Comparison of ENCODE assay signal across 15 cellular contexts in genomic region chr7:26508917-26509316, GRCh38.
DNase-seq lines count a peak whose midpoint lies in the region; ATAC-seq and TF ChIP-seq lines count a peak whose summit lies in the region.
"Had no signal": no experiment of that assay in that cellular context is flagged by ENCODE, and none has a peak within 500 bp of the region (broad histone marks: within the 10 kb centered on the region; RNA-seq: fewer than 3 reads in every experiment).

No MANE protein-coding gene starts in this region.

- no peak overlapping the region for H3K4ac ChIP-seq in neuronal stem cell (ENCODE audit: low read length)

- TF ChIP-seq CTCF in VCaP (conservative IDR thresholded peaks at IDR 0.05) (no peak), SK-N-SH (IDR thresholded peaks at IDR 0.05) (no peak)

- no peak overlapping the region for H2BK120ac ChIP-seq in neuronal stem cell (ENCODE audit: low read depth, low read length)

- no peak for TF ChIP-seq EP300 in SK-N-SH (IDR thresholded peaks at IDR 0.05; ENCODE audit: borderline replicate concordance in 1 of 2, low read depth in 1 of 2, low read length in 1 of 2)

- H3K9ac ChIP-seq in neuronal stem cell (ENCODE audit: low read depth, low read length, poor library complexity), result no peak overlapping the region
- no peak overlapping the region for H3K9ac ChIP-seq in SK-N-SH

- H2BK12ac ChIP-seq in neuronal stem cell (ENCODE audit: low read length), result no peak overlapping the region

- H3F3A ChIP-seq in SK-N-SH (replicated peaks; ENCODE audit: insufficient read depth), result no peaks in the 10 kb centered on the region

- DNase-seq in HAP-1 (ENCODE audit: low spot score in 2 of 2), result peak; percentile 31
- peak; percentile 69 for DNase-seq in NCI-H345 (lab: John Stamatoyannopoulos, UW)
- DNase-seq in neuronal stem cell (ENCODE audit: low spot score), result no peak
- DNase-seq in activated effector memory CD4-positive, alpha-beta T cell treated with anti-CD3 and anti-CD28 coated beads, Interleukin-2, amount 50 U/mL, for 16 hours, result no peak
- DNase-seq in SK-N-SH, result no peak
- DNase-seq: activated CD4-positive, alpha-beta T cell treated with anti-CD3 and anti-CD28 coated beads, Interleukin-2, amount 50 U/mL, for 4 hours; activated T-cell treated with anti-CD3 and anti-CD28 coated beads, Interleukin-2, amount 50 U/mL, for 1 hour; DND-41; kidney glomerular epithelial cell; MG63; stimulated activated CD4-positive, alpha-beta T cell treated with anti-CD3 and anti-CD28 coated beads, Interleukin-4, amount 100 ng/mL, for 24 hours had no signal

- no peak for TF ChIP-seq RAD21 in SK-N-SH (IDR thresholded peaks at IDR 0.05; ENCODE audit: low read length)

- no peaks in the 10 kb centered on the region for H3K36me3 ChIP-seq in HAP-1 (replicated peaks)
- no peaks in the 10 kb centered on the region for H3K36me3 ChIP-seq in neuronal stem cell (replicated peaks in 1 of 2; ENCODE audit: control insufficient read depth in 2 of 2, insufficient read depth in 2 of 2, low read length in 2 of 2)
- no peaks in the 10 kb centered on the region for H3K36me3 ChIP-seq in SK-N-SH (replicated peaks in 1 of 2; ENCODE audit: control insufficient read depth in 1 of 2, insufficient read depth in 2 of 2, low read length in 1 of 2)
- H3K36me3 ChIP-seq: MG63 had no signal

- H3K4me3 ChIP-seq in HAP-1, result no peak overlapping the region
- no peak overlapping the region for H3K4me3 ChIP-seq in neuronal stem cell (ENCODE audit: low read length in 2 of 2)
- no peak overlapping the region for H3K4me3 ChIP-seq in SK-N-SH (ENCODE audit: low read depth in 2 of 2, low read length in 1 of 2)
- H3K4me3 ChIP-seq: MG63 had no signal

- H3K27ac ChIP-seq in VCaP (peak overlapping the region; percentile 76; the same call in 1 of the 2 replicates), neuronal stem cell (replicated peaks; ENCODE audit: low read length) (no peak overlapping the region), SK-N-SH (ENCODE audit: low read depth in 2 of 2, low read length in 1 of 2) (no peak overlapping the region)

- POLR2A ChIA-PET in SK-N-SH (lab: Yijun Ruan, JAX), result no interaction called here

- no peaks in the 10 kb centered on the region for H3K9me2 ChIP-seq in SK-N-SH

- no CpG with 5 or more reads among the region's 5 CpGs for WGBS in neuronal stem cell (ENCODE audit: extremely low coverage in 2 of 2, insufficient read length in 2 of 2, insufficient replicate concordance in 1 of 2), 2 donors
- WGBS in SK-N-SH (ENCODE audit: low lambda C conversion rate), result 53% methylated on average over 5 of the region's 5 CpGs

- H3K4me1 ChIP-seq in HAP-1, result no peaks in the 10 kb centered on the region
- H3K4me1 ChIP-seq in neuronal stem cell (ENCODE audit: control insufficient read depth in 2 of 2, insufficient read depth in 1 of 2, low read depth in 1 of 2, low read length in 2 of 2), result peaks cover 3 to 12% of the 10 kb centered on the region in 2 donors
- no peaks in the 10 kb centered on the region; a peak in 1 of 4 replicates for H3K4me1 ChIP-seq in SK-N-SH (ENCODE audit: control insufficient read depth in 1 of 2, insufficient read depth in 2 of 2, low read depth in 1 of 2, low read length in 1 of 2)

- no peak overlapping the region for H3K14ac ChIP-seq in neuronal stem cell (ENCODE audit: low read length)

- H3K9me3 ChIP-seq in HAP-1 (no peaks in the 10 kb centered on the region), neuronal stem cell (replicated peaks in 1 of 2; ENCODE audit: control insufficient read depth in 2 of 2, insufficient read depth in 1 of 2, low read depth in 1 of 2, low read length in 2 of 2) (no peaks in the 10 kb centered on the region), SK-N-SH (no peaks in the 10 kb centered on the region)
- H3K9me3 ChIP-seq: MG63 had no signal

- in situ Hi-C loops in HAP-1 (cut with MboI; ENCODE audit: low sequenced_read_pairs), result loop anchor here (10.0 kb wide), 1 partner anchor 156 kb away; no protein-coding TSS in a partner anchor

- no peaks in the 10 kb centered on the region for H3K79me1 ChIP-seq in neuronal stem cell (ENCODE audit: low read depth, low read length)

- H2AK5ac ChIP-seq in neuronal stem cell (ENCODE audit: low read depth, low read length), result peak overlapping the region; percentile 5

- no peaks in the 10 kb centered on the region for H3K79me2 ChIP-seq in SK-N-SH (ENCODE audit: insufficient read depth)

- H3K27me3 ChIP-seq in HAP-1 (ENCODE audit: low read depth), result peaks cover 2% of the 10 kb centered on the region; the same call in 1 of the 2 replicates
- peaks cover 0 to 7% (median 0%) of the 10 kb centered on the region in 3 experiments for H3K27me3 ChIP-seq in neuronal stem cell (ENCODE audit: control insufficient read depth in 3 of 3, insufficient read depth in 3 of 3, low read depth in 1 of 3, low read length in 3 of 3)
- 0 out of 2 replicates have a peak, but pooled peaks cover 4% of the 10 kb centered on the region for H3K27me3 ChIP-seq in SK-N-SH (ENCODE audit: insufficient read depth)
- H3K27me3 ChIP-seq: MG63 had no signal

- no peak overlapping the region for H3K18ac ChIP-seq in neuronal stem cell (ENCODE audit: low read length)

- H4K20me1 ChIP-seq in SK-N-SH (ENCODE audit: insufficient read depth), result no peaks in the 10 kb centered on the region

- H2BK15ac ChIP-seq in neuronal stem cell (ENCODE audit: low read length), result no peak overlapping the region

- H2AFZ ChIP-seq in neuronal stem cell (ENCODE audit: low read length), result peak overlapping the region; percentile 26
- no peak overlapping the region for H2AFZ ChIP-seq in SK-N-SH (ENCODE audit: low read depth)

- no peak overlapping the region for H2BK5ac ChIP-seq in neuronal stem cell (ENCODE audit: low read length)

- H3K4me2 ChIP-seq in neuronal stem cell (ENCODE audit: insufficient read depth, low read length, poor library complexity, severe bottlenecking), result no peak overlapping the region
- no peak overlapping the region for H3K4me2 ChIP-seq in SK-N-SH

- CTCF ChIA-PET in SK-N-SH (lab: Yijun Ruan, JAX), result interaction anchor here (0.6 to 1.7 kb wide), 8 partner anchors 14 to 616 kb away, joined by 3 to 6 read pairs (median 4); no protein-coding TSS in a partner anchor

- no peak overlapping the region for H4K91ac ChIP-seq in neuronal stem cell (ENCODE audit: low read depth, low read length, poor library complexity)

- no peak overlapping the region for H4K8ac ChIP-seq in neuronal stem cell (ENCODE audit: low read depth, low read length)

- no peak for ATAC-seq in HG03342 (IDR thresholded peaks at IDR 0.05; ENCODE audit: unreplicated experiment)
- ATAC-seq: activated naive CD4-positive, alpha-beta T cell treated with anti-CD3 and anti-CD28 coated beads, Interleukin-2, amount 50 U/mL, for 72 hours; HepG2 had no signal

- H3K23ac ChIP-seq in neuronal stem cell (ENCODE audit: low read depth, low read length, poor library complexity), result no peak overlapping the region

TF ChIP-seq in SK-N-SH, 30 proteins besides CTCF, POLR2A, EP300 and RAD21 (continues in another document):
- no peak for TF ChIP-seq POLR2AphosphoS5 (IDR thresholded peaks at IDR 0.05; ENCODE audit: low read depth, low read length)
- no peak for TF ChIP-seq EZH2phosphoT487 (IDR thresholded peaks at IDR 0.05; ENCODE audit: borderline replicate concordance, low read depth)
- no peak for TF ChIP-seq USF2 (IDR thresholded peaks at IDR 0.05; ENCODE audit: borderline replicate concordance, low read depth, low read length)
- no peak for TF ChIP-seq IRF3 (IDR thresholded peaks at IDR 0.05; ENCODE audit: low read depth, low read length)
- no peak for TF ChIP-seq RXRA (IDR thresholded peaks at IDR 0.05; ENCODE audit: borderline replicate concordance, low read depth)
- TF ChIP-seq GATA2 (CRISPR knock-in tag; IDR thresholded peaks at IDR 0.05), result no peak
- TF ChIP-seq REST (IDR thresholded peaks at IDR 0.05; ENCODE audit: low read depth, low read length), result no peak
- no peak for TF ChIP-seq NRF1 (IDR thresholded peaks at IDR 0.05; ENCODE audit: low read depth, low read length)
- no peak for TF ChIP-seq JUND (IDR thresholded peaks at IDR 0.05)

Comparison
In these comparisons a context has a peak if more than half of its experiments do, and no peak if none do; other contexts are left out.
1. DNase-seq: peak in HAP-1 (2 of 2) and NCI-H345 (single experiment); none in neuronal stem cell (single experiment), activated effector memory CD4-positive, alpha-beta T cell treated with anti-CD3 and anti-CD28 coated beads, Interleukin-2, amount 50 U/mL, for 16 hours (single experiment) and SK-N-SH (single experiment).